ENCODE assay signal across 8 cellular contexts in genomic region chr18:80157708-80158343, GRCh38. TPM values are rescaled to one million over a fixed set of nuclear protein-coding genes. Genes with fewer than 3 reads are reported as not detected.
DNase-seq lines count a peak whose midpoint lies in the region; FAIRE-seq and TF ChIP-seq lines count a peak whose summit lies in the region.

No MANE protein-coding gene starts in this region.

- H3K36me3 Mint-ChIP-seq in mesothelial cell of epicardium = peaks cover 22% of the 10 kb centered on the region

- H3K4me1 Mint-ChIP-seq in mesothelial cell of epicardium = no peaks in the 10 kb centered on the region

- TF ChIP-seq POLR2A in H54 (IDR thresholded peaks at IDR 0.05; ENCODE audit: low read depth, low read length) = no peak

- peak; percentile 91 for TF ChIP-seq CTCF in mesothelial cell of epicardium (IDR thresholded peaks at IDR 0.05; ENCODE audit: unreplicated experiment)

- DNase-seq in AML-193 (lab: John Stamatoyannopoulos, UW) (peak; percentile 37 to 47), GM19238 (ENCODE audit: insufficient read length, low spot score) (peak; percentile 39), NCI-H2171 (lab: John Stamatoyannopoulos, UW) (peak; percentile 26), mesothelial cell of epicardium (ENCODE audit: low spot score in 2 of 2, unreplicated experiment in 2 of 2) (peak in 1 of 2 experiments; percentile 86), H54 (ENCODE audit: insufficient read length, low spot score) (no peak)
- DNase-seq in activated CD4-positive, alpha-beta T cell treated with anti-CD3 and anti-CD28 coated beads, Interleukin-2, amount 50 U/mL, for 4 hours = peak; percentile 68 to 75
- peak; percentile 63 for DNase-seq in effector CD4-positive, alpha-beta T cell
- peak; percentile 55 to 57 for DNase-seq in stimulated activated CD8-positive, alpha-beta memory T cell treated with anti-CD3 and anti-CD28 coated beads, Interleukin-2, amount 100 ng/mL, for 1 hour (ENCODE audit: low read depth in 2 of 2)

- no peak overlapping the region for H3K4me3 Mint-ChIP-seq in mesothelial cell of epicardium

- FAIRE-seq in H54 (lab: Jason Lieb, UNC) = no peak

- no peak overlapping the region for H3K27ac Mint-ChIP-seq in mesothelial cell of epicardium

- H3K9me3 Mint-ChIP-seq in mesothelial cell of epicardium = no peaks in the 10 kb centered on the region

- no peaks in the 10 kb centered on the region for H3K27me3 Mint-ChIP-seq in mesothelial cell of epicardium (ENCODE audit: low read depth)

RNA-seq across cellular contexts. Expression of gene ADNP2, which starts 48.8 kb away (rescaled TPM):
- 32.2 to 33.9 TPM (median 33.1 TPM) in 3 replicates for total RNA-seq in mesothelial cell of epicardium
